ENCODE assay signal across 9 cellular contexts in genomic region chr11:113675003-113675471, GRCh38. TPM values are rescaled to one million over a fixed set of nuclear protein-coding genes. Genes with fewer than 3 reads are reported as not detected.
A peak's percentile ranks its signal among the peaks of the same experiment; 100 is the strongest.
DNase-seq lines count a peak whose midpoint lies in the region; ATAC-seq, FAIRE-seq and TF ChIP-seq lines count a peak whose summit lies in the region.
"Had no signal": no experiment of that assay in that cellular context is flagged by ENCODE, and none has a peak within 500 bp of the region (broad histone marks: within the 10 kb centered on the region; RNA-seq: fewer than 3 reads in every experiment).

No MANE protein-coding gene starts in this region.

- TF ChIP-seq EP300 in HepG2 (IDR thresholded peaks at IDR 0.05; ENCODE audit: low read depth in 2 of 2, low read length in 2 of 2) (no peak), HepG2 (CRISPR knock-in tag; IDR thresholded peaks at IDR 0.05; ENCODE audit: borderline replicate concordance) (no peak)

- DNase-seq in HFFc6 (peak; percentile 67), PC-3 (peak; percentile 84), kidney glomerular epithelial cell (lab: John Stamatoyannopoulos, UW) (peak; percentile 67), thyroid gland (no peak), HepG2 (ENCODE audit: low spot score) (no peak), NCI-H524 (lab: John Stamatoyannopoulos, UW) (no peak), 8988T (no peak)

- peaks cover 19% of the 10 kb centered on the region; the same call in 1 of the 2 replicates for H3K4me1 Mint-ChIP-seq in HFFc6 (ENCODE audit: low read depth)

- H3K9me3 ChIP-seq in PC-3 (ENCODE audit: low read length) (no peaks in the 10 kb centered on the region), thyroid gland (no peaks in the 10 kb centered on the region), HepG2 (ENCODE audit: low read length) (no peaks in the 10 kb centered on the region)

- H3F3A ChIP-seq in PC-3 (ENCODE audit: low read length, unreplicated experiment) = no peaks in the 10 kb centered on the region

- H3K27me3 Mint-ChIP-seq in HFFc6 (ENCODE audit: insufficient read depth) = peaks cover 24% of the 10 kb centered on the region

- peaks cover 23% of the 10 kb centered on the region for H3K4me1 ChIP-seq in PC-3 (ENCODE audit: insufficient read depth, low read length)
- H3K4me1 ChIP-seq in thyroid gland = no peaks in the 10 kb centered on the region
- H3K4me1 ChIP-seq in HepG2 (ENCODE audit: insufficient read depth, low read length) = peaks cover 18% of the 10 kb centered on the region

- no peaks in the 10 kb centered on the region for H3K36me3 Mint-ChIP-seq in HFFc6 (ENCODE audit: low read depth)
- H3K36me3 Mint-ChIP-seq: immature natural killer cell had no signal

- 43 to 49% methylated on average over 4 of the region's 4 CpGs for WGBS in thyroid gland, 2 donors
- 31% methylated on average over 4 of the region's 4 CpGs for WGBS in HepG2 (ENCODE audit: low lambda C conversion rate)

- peak overlapping the region; percentile 18; the same call in 1 of the 2 replicates for H3K4me3 Mint-ChIP-seq in HFFc6
- H3K4me3 Mint-ChIP-seq: immature natural killer cell had no signal

- H3K27ac Mint-ChIP-seq in HFFc6 = no peak overlapping the region

- H3K27me3 ChIP-seq in PC-3 (ENCODE audit: low read length) (no peaks in the 10 kb centered on the region), thyroid gland (no peaks in the 10 kb centered on the region), HepG2 (ENCODE audit: control insufficient read depth in 1 of 2, insufficient read depth in 2 of 2, low read length in 2 of 2) (peaks cover 0 to 18% of the 10 kb centered on the region in 2 experiments; a peak in 1 of 5 replicates)

- intact Hi-C loops in PC-3 (cut with micrococcal nuclease) = no loop called here
- intact Hi-C loops in thyroid gland (cut with DNase I) = no loop called here
- intact Hi-C loops in HepG2 (cut with micrococcal nuclease; ENCODE audit: unreplicated experiment) = no loop called here

- H3K36me3 ChIP-seq in PC-3 (ENCODE audit: low read depth, low read length) = no peaks in the 10 kb centered on the region
- no peaks in the 10 kb centered on the region for H3K36me3 ChIP-seq in thyroid gland
- H3K36me3 ChIP-seq in HepG2 (replicated peaks in 1 of 2; ENCODE audit: control insufficient read depth in 1 of 2, insufficient read depth in 2 of 2, low read length in 2 of 2) = no peaks in the 10 kb centered on the region

- CTCF ChIA-PET in PC-3 (lab: Charles Lee) (no interaction called here), HepG2 (lab: Yijun Ruan, JAX; ENCODE audit: low intra/inter-chr PET ratio, low total read pairs) (no interaction called here)

- BruUV-seq in PC-3 (replicated peaks; lab: Mats Ljungman, UMichigan) = no TSS peak
- BruUV-seq in HepG2 (replicated peaks; lab: Mats Ljungman, UMichigan) = no TSS peak

- H3K4me3 ChIP-seq in PC-3 (ENCODE audit: low read length) (no peak overlapping the region), thyroid gland (replicated peaks in 1 of 3) (no peak overlapping the region), HepG2 (replicated peaks in 1 of 3; ENCODE audit: insufficient read depth in 1 of 3, low read depth in 2 of 3, low read length in 3 of 3) (no peak overlapping the region)

- H3K27ac ChIP-seq in PC-3 (ENCODE audit: low read length) (no peak overlapping the region), thyroid gland (no peak overlapping the region), HepG2 (ENCODE audit: extremely low read length, insufficient read depth, low read length) (no peak overlapping the region)

- H2AFZ ChIP-seq in PC-3 (ENCODE audit: low read length) (no peak overlapping the region), HepG2 (ENCODE audit: low read length) (no peak overlapping the region)

- TF ChIP-seq RAD21 in HepG2 (CRISPR knock-in tag; IDR thresholded peaks at IDR 0.05) = no peak

- no peaks in the 10 kb centered on the region for H3K79me2 ChIP-seq in PC-3 (ENCODE audit: low read length)
- H3K79me2 ChIP-seq in HepG2 (ENCODE audit: insufficient read depth, low read length) = no peaks in the 10 kb centered on the region

- POLR2A ChIA-PET in PC-3 (lab: Charles Lee; ENCODE audit: unreplicated experiment) (interaction anchor here (0.6 kb wide), 1 partner anchor 661 kb away, joined by 3 read pairs; no protein-coding TSS in a partner anchor), HepG2 (lab: Yijun Ruan, JAX) (no interaction called here)

- H3K9ac ChIP-seq in PC-3 (ENCODE audit: low read length) = no peak overlapping the region
- H3K9ac ChIP-seq in HepG2 (ENCODE audit: insufficient read depth, low read depth, low read length) = no peak overlapping the region

- TF ChIP-seq CTCF in HFFc6 (IDR thresholded peaks at IDR 0.05) (no peak), PC-3 (conservative IDR thresholded peaks at IDR 0.05; ENCODE audit: low read depth, low read length) (no peak), thyroid gland (IDR thresholded peaks at IDR 0.05) (no peak), HepG2 (CRISPR knock-in tag; IDR thresholded peaks at IDR 0.05) (no peak)

- in situ Hi-C loops in HepG2 (cut with HindIII; ENCODE audit: extremely low pct_ligation_motif_present, low pct_unique_long_range_greater_than_20kb) = no loop called here

- TF ChIP-seq POLR2A in thyroid gland (IDR thresholded peaks at IDR 0.05) = no peak
- no peak for TF ChIP-seq POLR2A in HepG2 (IDR thresholded peaks at IDR 0.05; ENCODE audit: insufficient read depth in 1 of 2, low read depth in 2 of 2, low read length in 2 of 2)

- H3K9me2 ChIP-seq in PC-3 (replicated peaks; ENCODE audit: low read length) = no peaks in the 10 kb centered on the region

- H3K9me3 Mint-ChIP-seq in HFFc6 = no peaks in the 10 kb centered on the region; the same call in 1 of the 2 replicates
- H3K9me3 Mint-ChIP-seq: immature natural killer cell had no signal

- ATAC-seq in GM18520 (IDR thresholded peaks at IDR 0.05; ENCODE audit: unreplicated experiment) (peak; percentile 94), PC-3 (peak; percentile 74), HepG2 (no peak)

- H4K20me1 ChIP-seq in PC-3 (ENCODE audit: low read length) (no peaks in the 10 kb centered on the region), HepG2 (ENCODE audit: insufficient read depth, low read length) (no peaks in the 10 kb centered on the region)

- FAIRE-seq in HepG2 (lab: Jason Lieb, UNC) = no peak

- H3K4me2 ChIP-seq in PC-3 (ENCODE audit: low read length) (peak overlapping the region; percentile 7), HepG2 (ENCODE audit: low read depth, low read length) (no peak overlapping the region)

TF ChIP-seq in HepG2, 621 proteins besides CTCF, POLR2A, EP300 and RAD21 (continues in another document):
- TF ChIP-seq ZFP62 (CRISPR knock-in tag; IDR thresholded peaks at IDR 0.05) (no peak), ZGPAT (CRISPR knock-in tag; IDR thresholded peaks at IDR 0.05) (no peak), SAFB2 (CRISPR knock-in tag; IDR thresholded peaks at IDR 0.05; ENCODE audit: borderline replicate concordance, low read depth) (no peak), ZNF552 (CRISPR knock-in tag; IDR thresholded peaks at IDR 0.05; ENCODE audit: borderline replicate concordance) (no peak), MTA3 (CRISPR knock-in tag; IDR thresholded peaks at IDR 0.05) (no peak)

RNA-seq across cellular contexts. Expression of gene TMPRSS5, which starts 31.1 kb away (rescaled TPM):
- total RNA-seq in HFFc6 (2021; fragmentation: NEBNext Ultra II Directional; extraction: Animal tissue kit (Norgen Biotek cat#: 25700)) = under 1 TPM in 2 of 6 experiments, not detected in 4; 0.08 to 0.24 TPM
- total RNA-seq in PC-3 (2014; rRNA removed) (0.07 and 1.4 TPM in 2 replicates), thyroid gland (under 1 TPM in 3 of 4 donors, not detected in 1; 0.40 to 0.59 (median 0.45) TPM), HepG2 (2016; rRNA removed; fragmentation: Illumina TruSeq; extraction: Trizol) (0.40 TPM in 1 of 2 replicates, not detected in the other)
- total RNA-seq in HepG2 (2016; cell fraction: cytosol; rRNA removed; fragmentation: Illumina TruSeq; extraction: Trizol; ENCODE audit: low read depth) = not detected in 2 replicates
- total RNA-seq in HepG2 (2016; cell fraction: insoluble cytoplasmic fraction; rRNA removed; fragmentation: Illumina TruSeq; extraction: Trizol) = 0.12 and 0.37 TPM in 2 replicates
- total RNA-seq in HepG2 (2016; cell fraction: membrane; rRNA removed; fragmentation: Illumina TruSeq; extraction: Trizol) = 0.07 and 0.09 TPM in 2 replicates
- total RNA-seq in HepG2 (2016; cell fraction: nucleus; rRNA removed; fragmentation: Illumina TruSeq; extraction: Trizol) = 0.85 and 0.96 TPM in 2 replicates
- polyA plus RNA-seq in HepG2 (2011; rRNA removed) = 0.65 and 0.96 TPM in 2 replicates
- 0.29 and 0.34 TPM in 2 replicates for polyA plus RNA-seq in HepG2 (2011; cell fraction: cytosol; rRNA removed)
- 3.2 and 5.2 TPM in 2 replicates for polyA plus RNA-seq in HepG2 (2011; cell fraction: nucleus; rRNA removed)
- polyA plus RNA-seq in HepG2 (2012) = 0.29 and 0.43 TPM in 2 replicates
- not detected in 2 replicates for polyA plus RNA-seq in HepG2 (2016; cell fraction: cytosol; fragmentation: Illumina TruSeq; extraction: Trizol; ENCODE audit: low read depth)
- not detected in 2 replicates for polyA plus RNA-seq in HepG2 (2016; cell fraction: insoluble cytoplasmic fraction; fragmentation: Illumina TruSeq; extraction: Trizol; ENCODE audit: low read depth)
- polyA plus RNA-seq in HepG2 (2016; cell fraction: membrane; fragmentation: Illumina TruSeq; extraction: Trizol; ENCODE audit: low read depth) = not detected in 2 replicates
- polyA plus RNA-seq in HepG2 (2016; cell fraction: nucleus; fragmentation: Illumina TruSeq; extraction: Trizol; ENCODE audit: insufficient read depth, low read depth) = 1.5 and 3.5 TPM in 2 replicates
- 0.49 and 0.68 TPM in 2 replicates for polyA minus RNA-seq in HepG2 (2011; rRNA and poly(A)+ RNA removed; ENCODE audit: low replicate concordance)
- polyA minus RNA-seq in HepG2 (2011; cell fraction: cytosol; rRNA and poly(A)+ RNA removed) = not detected in 2 replicates
- 1.3 and 1.7 TPM in 2 replicates for polyA minus RNA-seq in HepG2 (2011; cell fraction: nucleus; rRNA and poly(A)+ RNA removed)
- polyA plus RNA-seq: immature natural killer cell had no signal

Comparison
In these comparisons a context has a peak if more than half of its experiments do, and no peak if none do; other contexts are left out.
1. DNase-seq: peak in HFFc6 (single experiment), PC-3 (single experiment) and kidney glomerular epithelial cell (single experiment); none in thyroid gland (0 of 2), HepG2 (single experiment), NCI-H524 (0 of 2) and 8988T (single experiment).